26 cellular contexts compared by ENCODE assay signal in the genomic region with DNA sequence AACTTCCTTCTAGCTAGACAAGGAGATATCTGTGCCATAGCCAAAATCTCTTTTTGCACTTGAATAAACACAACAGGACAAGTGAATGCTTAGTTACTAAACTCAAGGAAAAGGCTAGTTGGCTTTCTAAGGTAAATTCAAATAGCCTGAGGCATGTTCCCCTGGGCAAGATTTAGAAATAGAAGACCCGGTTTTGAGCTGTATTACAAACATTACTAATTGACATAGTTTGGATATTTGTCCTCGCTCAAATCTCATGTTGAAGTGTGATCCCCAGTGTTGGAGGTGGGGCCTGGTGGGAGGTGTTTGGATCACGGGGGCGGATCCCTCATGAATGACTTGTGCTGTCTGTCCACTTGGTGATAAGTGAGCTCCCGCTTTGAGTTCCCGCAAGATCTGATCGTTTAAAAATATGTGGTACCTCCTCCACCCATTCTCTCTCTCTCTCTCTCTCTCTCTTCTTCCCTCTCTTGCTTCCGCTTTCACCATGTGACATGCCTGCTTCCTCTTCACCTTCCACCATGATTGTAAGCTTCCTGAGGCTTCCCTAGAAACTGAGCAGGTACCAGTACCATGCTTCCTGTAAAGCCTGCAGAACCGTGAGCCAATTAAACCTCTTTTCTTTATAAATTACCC.
"Had no signal": no experiment of that assay in that cellular context is flagged by ENCODE, and none has a peak within 500 bp of the region (broad histone marks: within the 10 kb centered on the region; RNA-seq: fewer than 3 reads in every experiment).

No MANE protein-coding gene starts in this region.

- DNase-seq: activated CD4-positive, alpha-beta T cell treated with anti-CD3 and anti-CD28 coated beads for 4 hours; activated CD4-positive, alpha-beta T cell treated with anti-CD3 and anti-CD28 coated beads, Interleukin-2, amount 50 U/mL, for 4 hours; activated effector memory CD4-positive, alpha-beta T cell treated with Interleukin-2 at 50 U/mL for 16 hours; activated naive CD4-positive, alpha-beta T cell treated with Interleukin-2 at 50 U/mL for 16 hours; activated T-cell treated with anti-CD3 and anti-CD28 coated beads for 4 hours; anterior cingulate cortex; body of pancreas; dorsolateral prefrontal cortex; effector memory CD4-positive, alpha-beta T cell; foreskin melanocyte; left lung; lower lobe of right lung; mesendoderm; natural killer cell; posterior cingulate gyrus; right cardiac atrium; spleen; stimulated activated naive CD8-positive, alpha-beta T cell treated with anti-CD3 and anti-CD28 coated beads, Interleukin-15, Interleukin-2, amounts not matched to agents 100 U/mL and 50 U/mL, for 24 hours; testis had no signal

- H3K27ac ChIP-seq: body of pancreas, cardiac muscle cell, coronary artery, dorsolateral prefrontal cortex, esophagus muscularis mucosa, left lung, lower lobe of right lung, spleen, testis, vagina had no signal

- H3K4me3 ChIP-seq: body of pancreas, cardiac muscle cell, coronary artery, dorsolateral prefrontal cortex, esophagus muscularis mucosa, left lung, lower lobe of right lung, spleen, testis, vagina had no signal

- H3K4me3 Mint-ChIP-seq: activated naive CD8-positive, alpha-beta T cell; natural killer cell; T-helper 2 cell treated with Interferon-gamma antibody and Interleukin-4, amounts not matched to agents 5 μg/mL and 100 μg/mL, for 36 hours; type B pancreatic cell had no signal

- H3K36me3 Mint-ChIP-seq: natural killer cell had no signal

- H3K27ac Mint-ChIP-seq: activated naive CD8-positive, alpha-beta T cell; natural killer cell; T-helper 2 cell treated with Interferon-gamma antibody and Interleukin-4, amounts not matched to agents 5 μg/mL and 100 μg/mL, for 36 hours; type B pancreatic cell had no signal

- H3K36me3 ChIP-seq: cardiac muscle cell, esophagus muscularis mucosa, left lung, lower lobe of right lung, spleen, vagina had no signal

- H3K9me3 ChIP-seq: body of pancreas, esophagus muscularis mucosa, left lung, lower lobe of right lung, spleen, testis, vagina had no signal

- ATAC-seq: body of pancreas; left lung; lower lobe of right lung; natural killer cell; right cardiac atrium; stimulated activated naive CD8-positive, alpha-beta T cell treated with anti-CD3 and anti-CD28 coated beads, Interleukin-15, Interleukin-2, amounts not matched to agents 100 U/mL and 50 U/mL, for 24 hours had no signal

- H3K27me3 ChIP-seq: body of pancreas, cardiac muscle cell, dorsolateral prefrontal cortex, esophagus muscularis mucosa, left lung, spleen, testis, vagina had no signal

- H3K27me3 Mint-ChIP-seq: activated naive CD8-positive, alpha-beta T cell; type B pancreatic cell had no signal

- H3K9me3 Mint-ChIP-seq: natural killer cell; T-helper 2 cell treated with Interferon-gamma antibody and Interleukin-4, amounts not matched to agents 5 μg/mL and 100 μg/mL, for 36 hours; type B pancreatic cell had no signal
